ENCODE assay signal across 30 cellular contexts in the genomic region with DNA sequence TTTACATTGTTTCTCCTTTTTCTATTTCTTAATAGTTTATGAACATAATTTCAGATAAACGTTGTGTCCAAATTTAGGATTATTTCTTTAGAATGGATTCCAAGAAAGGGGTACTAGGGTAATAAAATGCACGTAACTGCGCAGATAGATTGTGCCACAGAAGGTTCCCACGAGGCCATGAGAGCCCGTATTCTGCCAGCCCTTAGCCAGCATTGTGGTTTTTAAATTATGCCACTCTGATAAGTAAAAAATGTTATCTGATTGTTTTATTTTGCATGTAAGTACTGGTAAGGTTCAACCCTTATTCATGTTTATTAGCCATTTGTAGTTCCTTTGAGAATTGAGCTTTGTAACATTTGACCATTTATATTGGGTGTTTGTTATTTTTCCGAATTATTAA.
"Had no signal": no experiment of that assay in that cellular context is flagged by ENCODE, and none has a peak within 500 bp of the region (broad histone marks: within the 10 kb centered on the region; RNA-seq: fewer than 3 reads in every experiment).

No MANE protein-coding gene starts in this region.

- H3K4me3 ChIP-seq: colonic mucosa, esophagus squamous epithelium, heart right ventricle, ovary, psoas muscle, sigmoid colon, stomach, thyroid gland had no signal

- H3K36me3 ChIP-seq: colonic mucosa, esophagus squamous epithelium, ovary, sigmoid colon, thyroid gland had no signal

- H3K4me3 Mint-ChIP-seq: dendritic cell treated with granulocyte-macrophage colony-stimulating factor and Interleukin-4, amounts not matched to agents 40 ng/mL and 50 ng/mL, for 4 days; endodermal cell; immature natural killer cell; naive thymus-derived CD8-positive, alpha-beta T cell; nephron progenitor cell; stimulated activated effector memory CD8-positive, alpha-beta T cell treated with anti-CD3 and anti-CD28 coated beads, Interleukin-12 subunit alpha, Interleukin-12 subunit beta, amount 100 ng/mL, for 72 hours; type B pancreatic cell had no signal

- FAIRE-seq: keratinocyte had no signal

- DNase-seq: colonic mucosa; effector CD8-positive, alpha-beta T cell; endodermal cell; esophagus squamous epithelium; foreskin melanocyte; glutamatergic neuron; heart right ventricle; hypothalamus; immature natural killer cell; mesenchymal stem cell; midbrain; naive thymus-derived CD8-positive, alpha-beta T cell; nephron progenitor cell; occipital lobe; ovary; posterior cingulate gyrus; psoas muscle; right cardiac atrium; sigmoid colon; stimulated activated CD4-positive, alpha-beta T cell treated with anti-CD3 and anti-CD28 coated beads, Interleukin-2, amount 100 ng/mL, for 24 hours; stimulated activated CD4-positive, alpha-beta T cell treated with anti-CD3 and anti-CD28 coated beads, Interleukin-4, amount 100 ng/mL, for 24 hours; stimulated activated naive CD4-positive, alpha-beta T cell treated with Interleukin-2 at 50 U/mL for 16 hours; stomach; thyroid gland had no signal

- H3K9me3 ChIP-seq: colonic mucosa, esophagus squamous epithelium, heart right ventricle, ovary, psoas muscle, sigmoid colon, stomach, thyroid gland had no signal

- H3K27ac ChIP-seq: colonic mucosa, epithelial cell of prostate, esophagus squamous epithelium, heart right ventricle, ovary, psoas muscle, sigmoid colon, stomach, thyroid gland had no signal

- H3K4me1 Mint-ChIP-seq: immature natural killer cell; nephron progenitor cell; stimulated activated effector memory CD8-positive, alpha-beta T cell treated with anti-CD3 and anti-CD28 coated beads, Interleukin-12 subunit alpha, Interleukin-12 subunit beta, amount 100 ng/mL, for 72 hours had no signal

- ATAC-seq: heart right ventricle; left lobe of liver; naive thymus-derived CD8-positive, alpha-beta T cell; psoas muscle; right cardiac atrium; stimulated activated effector memory CD8-positive, alpha-beta T cell treated with anti-CD3 and anti-CD28 coated beads, Interleukin-12 subunit alpha, Interleukin-12 subunit beta, amount 100 ng/mL, for 72 hours had no signal

- H3K27me3 Mint-ChIP-seq: dendritic cell treated with granulocyte-macrophage colony-stimulating factor and Interleukin-4, amounts not matched to agents 40 ng/mL and 50 ng/mL, for 4 days; type B pancreatic cell had no signal

- H3K27ac Mint-ChIP-seq: dendritic cell treated with granulocyte-macrophage colony-stimulating factor and Interleukin-4, amounts not matched to agents 40 ng/mL and 50 ng/mL, for 4 days; endodermal cell; immature natural killer cell; naive thymus-derived CD8-positive, alpha-beta T cell; nephron progenitor cell; stimulated activated effector memory CD8-positive, alpha-beta T cell treated with anti-CD3 and anti-CD28 coated beads, Interleukin-12 subunit alpha, Interleukin-12 subunit beta, amount 100 ng/mL, for 72 hours; type B pancreatic cell had no signal

- H3K9me3 Mint-ChIP-seq: dendritic cell treated with granulocyte-macrophage colony-stimulating factor and Interleukin-4, amounts not matched to agents 40 ng/mL and 50 ng/mL, for 4 days; nephron progenitor cell; stimulated activated effector memory CD8-positive, alpha-beta T cell treated with anti-CD3 and anti-CD28 coated beads, Interleukin-12 subunit alpha, Interleukin-12 subunit beta, amount 100 ng/mL, for 72 hours had no signal

- H3K27me3 ChIP-seq: colonic mucosa, esophagus squamous epithelium, heart right ventricle, ovary, sigmoid colon, stomach, thyroid gland had no signal

- H3K4me1 ChIP-seq: colonic mucosa, esophagus squamous epithelium, psoas muscle, sigmoid colon, thyroid gland had no signal

- H3K36me3 Mint-ChIP-seq: immature natural killer cell; naive thymus-derived CD8-positive, alpha-beta T cell; stimulated activated effector memory CD8-positive, alpha-beta T cell treated with anti-CD3 and anti-CD28 coated beads, Interleukin-12 subunit alpha, Interleukin-12 subunit beta, amount 100 ng/mL, for 72 hours had no signal
